Comparison of ENCODE assay signal across 8 cellular contexts in genomic region chr2:169360984-169361705, GRCh38. TPM values are rescaled to one million over a fixed set of nuclear protein-coding genes. Genes with fewer than 3 reads are reported as not detected.
A peak's percentile ranks its signal among the peaks of the same experiment; 100 is the strongest.
DNase-seq lines count a peak whose midpoint lies in the region; ATAC-seq and TF ChIP-seq lines count a peak whose summit lies in the region.

No MANE protein-coding gene starts in this region.

- TF ChIP-seq CTCF in neural progenitor cell (IDR thresholded peaks at IDR 0.05) (peak; percentile 35), mucosa of descending colon (IDR thresholded peaks at IDR 0.05) (no peak)

- H3K4me3 ChIP-seq in HUES6 (ENCODE audit: low read depth, low read length), result peak overlapping the region; percentile 73
- peak overlapping the region; percentile 93 for H3K4me3 ChIP-seq in neural progenitor cell
- no peak overlapping the region for H3K4me3 ChIP-seq in mucosa of descending colon

- no peaks in the 10 kb centered on the region for H3K9me3 Mint-ChIP-seq in effector memory CD8-positive, alpha-beta T cell
- H3K9me3 Mint-ChIP-seq in neural progenitor cell, result no peaks in the 10 kb centered on the region

- peaks cover 70% of the 10 kb centered on the region for H3K79me2 ChIP-seq in neural progenitor cell (ENCODE audit: low read depth)

- no peak overlapping the region for H3K27ac Mint-ChIP-seq in effector memory CD8-positive, alpha-beta T cell
- H3K27ac Mint-ChIP-seq in neural progenitor cell, result peak overlapping the region; percentile 55

- H3K27me3 Mint-ChIP-seq in effector memory CD8-positive, alpha-beta T cell, result peaks cover 53% of the 10 kb centered on the region in 2 donors
- peaks cover 17% of the 10 kb centered on the region for H3K27me3 Mint-ChIP-seq in neural progenitor cell (ENCODE audit: insufficient read depth, low read depth)

- intact Hi-C loops in mucosa of descending colon (cut with DNase I, micrococcal nuclease), result no loop called here

- H3K4me3 Mint-ChIP-seq in effector memory CD8-positive, alpha-beta T cell, result peak overlapping the region; percentile 86 to 97
- peak overlapping the region; percentile 89 for H3K4me3 Mint-ChIP-seq in neural progenitor cell

- peak overlapping the region; percentile 90 for H3K4me2 ChIP-seq in neural progenitor cell

- H4K20me1 ChIP-seq in neural progenitor cell (ENCODE audit: low read depth), result peaks cover 48% of the 10 kb centered on the region

- H3K9me3 ChIP-seq in HUES6 (ENCODE audit: control insufficient read depth, insufficient read depth, low read depth, low read length) (no peaks in the 10 kb centered on the region), neural progenitor cell (ENCODE audit: low read depth) (no peaks in the 10 kb centered on the region), mucosa of descending colon (no peaks in the 10 kb centered on the region)

- peak; percentile 9 for DNase-seq in AG08396 (ENCODE audit: low spot score)
- no peak for DNase-seq in effector memory CD8-positive, alpha-beta T cell
- DNase-seq in neural progenitor cell (ENCODE audit: low spot score), result peak; percentile 93
- DNase-seq in SHP77 treated with DMSO at 0.1 percent for 48 hours (lab: John Stamatoyannopoulos, UW), result no peak
- no peak for DNase-seq in mucosa of descending colon
- no peak for DNase-seq in dermis blood vessel endothelial cell

- H2AFZ ChIP-seq in neural progenitor cell (replicated peaks), result peak overlapping the region; percentile 1

- peaks cover 67% of the 10 kb centered on the region for H3F3A ChIP-seq in neural progenitor cell (ENCODE audit: low read depth)

- H3K36me3 ChIP-seq in HUES6 (ENCODE audit: control insufficient read depth, insufficient read depth, low read length), result no peaks in the 10 kb centered on the region
- H3K36me3 ChIP-seq in neural progenitor cell, result peaks cover 8% of the 10 kb centered on the region
- no peaks in the 10 kb centered on the region for H3K36me3 ChIP-seq in mucosa of descending colon (ENCODE audit: low read depth)

- peaks cover 28% of the 10 kb centered on the region for H3K4me1 ChIP-seq in HUES6 (ENCODE audit: control insufficient read depth, insufficient read depth, low read length)
- peaks cover 48% of the 10 kb centered on the region for H3K4me1 ChIP-seq in neural progenitor cell
- peaks cover 35% of the 10 kb centered on the region for H3K4me1 ChIP-seq in mucosa of descending colon (ENCODE audit: low read depth)

- peaks cover 61% of the 10 kb centered on the region for H3K27me3 ChIP-seq in HUES6 (ENCODE audit: control insufficient read depth, insufficient read depth, low read length)
- H3K27me3 ChIP-seq in neural progenitor cell, result peaks cover 8% of the 10 kb centered on the region

- H3K9ac ChIP-seq in HUES6 (ENCODE audit: low read length) (no peak overlapping the region), neural progenitor cell (peak overlapping the region; percentile 70)

- H3K27ac ChIP-seq in HUES6 (ENCODE audit: low read depth, low read length), result no peak overlapping the region
- peak overlapping the region; percentile 89 for H3K27ac ChIP-seq in neural progenitor cell

- no peak for ATAC-seq in effector memory CD8-positive, alpha-beta T cell (replicated peaks)
- ATAC-seq in HG03135 (IDR thresholded peaks at IDR 0.05; ENCODE audit: unreplicated experiment), result no peak
- no peak for ATAC-seq in mucosa of descending colon

- H3K36me3 Mint-ChIP-seq in effector memory CD8-positive, alpha-beta T cell (ENCODE audit: insufficient read depth), result peaks cover 17% of the 10 kb centered on the region
- peaks cover 8% of the 10 kb centered on the region for H3K36me3 Mint-ChIP-seq in neural progenitor cell

- H3K4me1 Mint-ChIP-seq in effector memory CD8-positive, alpha-beta T cell (ENCODE audit: low read depth in 2 of 2), result peaks cover 35% of the 10 kb centered on the region in 2 donors
- peaks cover 39% of the 10 kb centered on the region for H3K4me1 Mint-ChIP-seq in neural progenitor cell

RNA-seq across cellular contexts. Expression of gene LRP2, which starts 1.2 kb away (rescaled TPM):
- total RNA-seq in neural progenitor cell (ENCODE audit: low replicate concordance) (143 and 151 TPM in 2 replicates), mucosa of descending colon (under 1 TPM in 1 of 3 donors, not detected in 2; 0.06 TPM), dermis blood vessel endothelial cell (0.05 TPM in 1 of 2 replicates, not detected in the other)

Comparison
In these comparisons a context has a peak if more than half of its experiments do, and no peak if none do; other contexts are left out.
1. DNase-seq: peak in AG08396 (single experiment) and neural progenitor cell (single experiment); none in effector memory CD8-positive, alpha-beta T cell (0 of 3), SHP77 treated with DMSO at 0.1 percent for 48 hours (single experiment), mucosa of descending colon (0 of 3) and dermis blood vessel endothelial cell (single experiment).
2. RNA of gene LRP2, which starts 1.2 kb away (total RNA-seq): 143 to 151 TPM in neural progenitor cell; 0.06 TPM in mucosa of descending colon and 0.05 TPM in dermis blood vessel endothelial cell; every median in the first group is over 100 times any median in the second.